8 cellular contexts compared by ENCODE assay signal in genomic region chr11:62599069-62599696, GRCh38. TPM values are rescaled to one million over a fixed set of nuclear protein-coding genes. Genes with fewer than 3 reads are reported as not detected.
DNase-seq lines count a peak whose midpoint lies in the region; ATAC-seq and TF ChIP-seq lines count a peak whose summit lies in the region.

No MANE protein-coding gene starts in this region.

- no peak for TF ChIP-seq CTCF in RWPE2 (IDR thresholded peaks at IDR 0.05; ENCODE audit: poor library complexity, severe bottlenecking)
- no peak for TF ChIP-seq CTCF in fibroblast of the aortic adventitia (IDR thresholded peaks at IDR 0.05; ENCODE audit: insufficient read depth, low read length)
- no peak for TF ChIP-seq CTCF in neural crest cell (conservative IDR thresholded peaks at IDR 0.05)

- H3K79me2 ChIP-seq in Karpas-422 (ENCODE audit: low read length): peaks cover 38% of the 10 kb centered on the region

- peaks cover 43% of the 10 kb centered on the region for H3K36me3 ChIP-seq in Karpas-422 (ENCODE audit: insufficient read depth, low read length)
- H3K36me3 ChIP-seq in RWPE2 (ENCODE audit: low read depth): peaks cover 65% of the 10 kb centered on the region

- H3K27ac Mint-ChIP-seq in neural crest cell (ENCODE audit: unreplicated experiment): peak overlapping the region; percentile 22
- H3K27ac Mint-ChIP-seq in stimulated activated naive CD8-positive, alpha-beta T cell treated with anti-CD3 and anti-CD28 coated beads, Interleukin-15, Interleukin-2, amounts not matched to agents 100 ng/mL and 50 ng/mL, for 24 hours: peak overlapping the region; percentile 93

- peaks cover 30% of the 10 kb centered on the region for H3K4me1 ChIP-seq in Karpas-422 (ENCODE audit: low read length)
- peaks cover 10% of the 10 kb centered on the region for H3K4me1 ChIP-seq in RWPE2 (ENCODE audit: insufficient read depth, poor library complexity, severe bottlenecking)

- no peaks in the 10 kb centered on the region for H3K9me3 Mint-ChIP-seq in neural crest cell
- H3K9me3 Mint-ChIP-seq in stimulated activated naive CD8-positive, alpha-beta T cell treated with anti-CD3 and anti-CD28 coated beads, Interleukin-15, Interleukin-2, amounts not matched to agents 100 ng/mL and 50 ng/mL, for 24 hours: no peaks in the 10 kb centered on the region

- peak overlapping the region; percentile 94 for H3K4me3 Mint-ChIP-seq in neural crest cell
- H3K4me3 Mint-ChIP-seq in stimulated activated naive CD8-positive, alpha-beta T cell treated with anti-CD3 and anti-CD28 coated beads, Interleukin-15, Interleukin-2, amounts not matched to agents 100 ng/mL and 50 ng/mL, for 24 hours: peak overlapping the region; percentile 99

- H3K27me3 ChIP-seq in Karpas-422 (ENCODE audit: low read length): no peaks in the 10 kb centered on the region
- no peaks in the 10 kb centered on the region for H3K27me3 ChIP-seq in RWPE2 (ENCODE audit: insufficient read depth, poor library complexity, severe bottlenecking)

- no peak overlapping the region for H2AFZ ChIP-seq in Karpas-422 (ENCODE audit: low read length)

- H3K27me3 Mint-ChIP-seq in neural crest cell (ENCODE audit: low read depth): peaks cover 23% of the 10 kb centered on the region
- no peaks in the 10 kb centered on the region for H3K27me3 Mint-ChIP-seq in stimulated activated naive CD8-positive, alpha-beta T cell treated with anti-CD3 and anti-CD28 coated beads, Interleukin-15, Interleukin-2, amounts not matched to agents 100 ng/mL and 50 ng/mL, for 24 hours

- H3K9ac ChIP-seq in Karpas-422 (ENCODE audit: low read length): peak overlapping the region; percentile 100

- H3K4me2 ChIP-seq in Karpas-422 (ENCODE audit: low read depth, low read length, poor library complexity, severe bottlenecking): peak overlapping the region; percentile 78

- ATAC-seq in GM21786 (IDR thresholded peaks at IDR 0.05; ENCODE audit: unreplicated experiment) (peak; percentile 54), RWPE2 (ENCODE audit: low read depth) (peak; percentile 59)

- peaks cover 47% of the 10 kb centered on the region for H3K4me1 Mint-ChIP-seq in neural crest cell
- H3K4me1 Mint-ChIP-seq in stimulated activated naive CD8-positive, alpha-beta T cell treated with anti-CD3 and anti-CD28 coated beads, Interleukin-15, Interleukin-2, amounts not matched to agents 100 ng/mL and 50 ng/mL, for 24 hours (ENCODE audit: low read depth): peaks cover 59% of the 10 kb centered on the region

- H3K27ac ChIP-seq in Karpas-422 (ENCODE audit: low read length) (peak overlapping the region; percentile 89), RWPE2 (ENCODE audit: poor library complexity, severe bottlenecking) (peak overlapping the region; percentile 90)

- DNase-seq in DMS 273 treated with DMSO at 0.1 percent for 48 hours (lab: John Stamatoyannopoulos, UW) (peak; percentile 64), Karpas-422 (peak; percentile 98), RWPE2 (ENCODE audit: low spot score) (peak; percentile 97), fibroblast of the aortic adventitia (ENCODE audit: low read depth) (peak; percentile 99), neural crest cell (ENCODE audit: low read depth, low spot score) (peak; percentile 75)
- peak; percentile 88 for DNase-seq in activated T-helper 9 cell treated with anti-CD3 and anti-CD28 coated beads, Interleukin-2, amount 50 U/mL, for 16 hours (ENCODE audit: low read depth)

- H3K9me3 ChIP-seq in Karpas-422 (ENCODE audit: low read length) (no peaks in the 10 kb centered on the region), RWPE2 (ENCODE audit: severe bottlenecking) (no peaks in the 10 kb centered on the region)

- peaks cover 14% of the 10 kb centered on the region; the same call in 1 of the 2 replicates for H4K20me1 ChIP-seq in Karpas-422 (ENCODE audit: insufficient read depth, low read depth, low read length)

- H3K36me3 Mint-ChIP-seq in neural crest cell (ENCODE audit: low read depth): peaks cover 45% of the 10 kb centered on the region
- H3K36me3 Mint-ChIP-seq in stimulated activated naive CD8-positive, alpha-beta T cell treated with anti-CD3 and anti-CD28 coated beads, Interleukin-15, Interleukin-2, amounts not matched to agents 100 ng/mL and 50 ng/mL, for 24 hours (ENCODE audit: low read depth): peaks cover 84% of the 10 kb centered on the region

- H3K9me2 ChIP-seq in Karpas-422 (replicated peaks; ENCODE audit: insufficient read depth, low read length): no peaks in the 10 kb centered on the region

- H3K4me3 ChIP-seq in Karpas-422 (ENCODE audit: low read length): peak overlapping the region; percentile 80
- H3K4me3 ChIP-seq in RWPE2 (ENCODE audit: severe bottlenecking): peak overlapping the region; percentile 90
- H3K4me3 ChIP-seq in fibroblast of the aortic adventitia (ENCODE audit: low read depth, low read length): peak overlapping the region; percentile 87

RNA-seq across cellular contexts. Expression of gene MTA2, which starts 2.5 kb away (rescaled TPM):
- 60.2 and 89.3 TPM in 2 replicates for total RNA-seq in Karpas-422 (2014; rRNA removed; shearing (Covaris generic); ENCODE audit: low replicate concordance)
- total RNA-seq in fibroblast of the aortic adventitia (ENCODE audit: low replicate concordance) (46.2 and 110 TPM in 2 replicates), neural crest cell (195 and 203 TPM in 2 replicates)

RNA-seq across cellular contexts. Expression of gene TUT1, which starts 7.9 kb away (rescaled TPM):
- 8.1 and 17.3 TPM in 2 replicates for total RNA-seq in Karpas-422 (2014; rRNA removed; shearing (Covaris generic); ENCODE audit: low replicate concordance)
- total RNA-seq in fibroblast of the aortic adventitia (ENCODE audit: low replicate concordance) (4.5 and 9.4 TPM in 2 replicates), neural crest cell (18.0 and 20.7 TPM in 2 replicates)

RNA-seq across cellular contexts. Expression of gene EML3, which starts 13.4 kb away (rescaled TPM):
- 21.2 and 22.0 TPM in 2 replicates for total RNA-seq in Karpas-422 (2014; rRNA removed; shearing (Covaris generic); ENCODE audit: low replicate concordance)
- total RNA-seq in fibroblast of the aortic adventitia (ENCODE audit: low replicate concordance) (22.3 and 61.7 TPM in 2 replicates), neural crest cell (37.4 and 40.0 TPM in 2 replicates)

RNA-seq across cellular contexts. Expression of gene ROM1, which starts 13.9 kb away (rescaled TPM):
- 0.45 and 1.2 TPM in 2 replicates for total RNA-seq in Karpas-422 (2014; rRNA removed; shearing (Covaris generic); ENCODE audit: low replicate concordance)
- total RNA-seq in fibroblast of the aortic adventitia (ENCODE audit: low replicate concordance): 4.6 and 26.4 TPM in 2 replicates
- total RNA-seq in neural crest cell: 0.23 and 0.75 TPM in 2 replicates

RNA-seq across cellular contexts. Expression of gene B3GAT3, which starts 22.6 kb away (rescaled TPM):
- total RNA-seq in Karpas-422 (2014; rRNA removed; shearing (Covaris generic); ENCODE audit: low replicate concordance): 43.5 and 76.5 TPM in 2 replicates
- 14.1 and 18.7 TPM in 2 replicates for total RNA-seq in fibroblast of the aortic adventitia (ENCODE audit: low replicate concordance)
- 57.4 and 58.3 TPM in 2 replicates for total RNA-seq in neural crest cell

Comparison
In these comparisons a context has a peak if more than half of its experiments do, and no peak if none do; other contexts are left out.
1. Peak in every context shown above with its lines: DNase-seq, ATAC-seq, H3K4me3 ChIP-seq and H3K27ac ChIP-seq.